ENCODE assay signal across 30 cellular contexts in the genomic region with DNA sequence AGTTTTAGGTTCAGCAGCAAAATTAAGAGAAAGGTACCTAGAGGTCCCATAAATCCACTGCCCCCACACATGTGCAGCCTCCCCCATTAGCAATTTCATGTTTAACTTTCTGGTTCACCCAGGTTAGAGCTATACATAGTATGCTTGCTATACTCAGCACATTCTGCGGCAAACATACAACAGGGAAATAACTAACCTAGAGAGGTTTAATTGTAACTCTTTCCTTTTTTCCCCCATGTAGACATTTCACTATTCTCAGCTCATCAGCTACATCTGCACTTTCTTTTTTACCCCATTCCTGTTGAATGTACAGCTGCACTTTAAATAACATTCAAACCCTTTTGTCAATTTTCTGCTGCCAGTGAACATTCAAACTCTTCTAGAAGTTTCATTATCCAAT.
"Had no signal": no experiment of that assay in that cellular context is flagged by ENCODE, and none has a peak within 500 bp of the region (broad histone marks: within the 10 kb centered on the region; RNA-seq: fewer than 3 reads in every experiment).

No MANE protein-coding gene starts in this region.

- H3K27me3 ChIP-seq: adrenal gland, body of pancreas, esophagus squamous epithelium, neural progenitor cell, sigmoid colon, tibial nerve had no signal

- H3K4me3 Mint-ChIP-seq: activated CD4-positive, alpha-beta memory T cell treated with anti-CD3 and anti-CD28 coated beads, Interleukin-2, amount 10 ng/mL, durations not matched to agents 7 days and 5 days; activated CD4-positive, alpha-beta T cell treated with anti-CD3 and anti-CD28 coated beads, Interleukin-2, amount 10 ng/mL, durations not matched to agents 7 days and 5 days; activated naive CD4-positive, alpha-beta T cell treated with anti-CD3 and anti-CD28 coated beads, Interleukin-2, amount 10 ng/mL, durations not matched to agents 7 days and 5 days; natural killer cell; neural progenitor cell had no signal

- H3K4me1 ChIP-seq: adrenal gland, body of pancreas, esophagus squamous epithelium, left ventricle myocardium inferior, neural progenitor cell, parathyroid adenoma, psoas muscle, sigmoid colon, tibial nerve had no signal

- H3K9me3 ChIP-seq: adrenal gland, body of pancreas, esophagus squamous epithelium, left ventricle myocardium inferior, psoas muscle, sigmoid colon, tibial nerve had no signal

- H3K4me3 ChIP-seq: adrenal gland, body of pancreas, esophagus squamous epithelium, left ventricle myocardium inferior, lung, neural progenitor cell, psoas muscle, sigmoid colon, tibial nerve had no signal

- H3K9me3 Mint-ChIP-seq: activated CD4-positive, alpha-beta memory T cell treated with anti-CD3 and anti-CD28 coated beads, Interleukin-2, amount 10 ng/mL, durations not matched to agents 7 days and 5 days; activated CD4-positive, alpha-beta T cell treated with anti-CD3 and anti-CD28 coated beads, Interleukin-2, amount 10 ng/mL, durations not matched to agents 7 days and 5 days; activated naive CD4-positive, alpha-beta T cell treated with anti-CD3 and anti-CD28 coated beads, Interleukin-2, amount 10 ng/mL, durations not matched to agents 7 days and 5 days; natural killer cell; neural progenitor cell had no signal

- H3K4me1 Mint-ChIP-seq: activated naive CD4-positive, alpha-beta T cell treated with anti-CD3 and anti-CD28 coated beads, Interleukin-2, amount 10 ng/mL, durations not matched to agents 7 days and 5 days; natural killer cell; neural progenitor cell had no signal

- ATAC-seq: activated CD4-positive, CD25-positive, alpha-beta regulatory T cell treated with anti-CD3 and anti-CD28 coated beads, Interleukin-2, amount 50 U/mL, for 24 hours; body of pancreas; natural killer cell; psoas muscle had no signal

- H3K27ac ChIP-seq: adrenal gland, body of pancreas, esophagus squamous epithelium, left ventricle myocardium inferior, neural progenitor cell, parathyroid adenoma, psoas muscle, sigmoid colon, tibial nerve, VCaP had no signal

- H3K27me3 Mint-ChIP-seq: activated CD4-positive, alpha-beta memory T cell treated with anti-CD3 and anti-CD28 coated beads, Interleukin-2, amount 10 ng/mL, durations not matched to agents 7 days and 5 days; activated CD4-positive, alpha-beta T cell treated with anti-CD3 and anti-CD28 coated beads, Interleukin-2, amount 10 ng/mL, durations not matched to agents 7 days and 5 days; activated naive CD4-positive, alpha-beta T cell treated with anti-CD3 and anti-CD28 coated beads, Interleukin-2, amount 10 ng/mL, durations not matched to agents 7 days and 5 days had no signal

- H3K27ac Mint-ChIP-seq: activated CD4-positive, alpha-beta memory T cell treated with anti-CD3 and anti-CD28 coated beads, Interleukin-2, amount 10 ng/mL, durations not matched to agents 7 days and 5 days; activated CD4-positive, alpha-beta T cell treated with anti-CD3 and anti-CD28 coated beads, Interleukin-2, amount 10 ng/mL, durations not matched to agents 7 days and 5 days; activated naive CD4-positive, alpha-beta T cell treated with anti-CD3 and anti-CD28 coated beads, Interleukin-2, amount 10 ng/mL, durations not matched to agents 7 days and 5 days; neural progenitor cell had no signal

- DNase-seq: activated CD4-positive, alpha-beta memory T cell treated with anti-CD3 and anti-CD28 coated beads, Interleukin-2, amount 10 ng/mL, durations not matched to agents 7 days and 5 days; activated CD4-positive, alpha-beta T cell treated with anti-CD3 and anti-CD28 coated beads, Interleukin-2, amount 10 ng/mL, durations not matched to agents 7 days and 5 days; activated effector memory CD4-positive, alpha-beta T cell treated with anti-CD3 and anti-CD28 coated beads, Interleukin-2, amount 50 U/mL, for 16 hours; activated naive CD4-positive, alpha-beta T cell treated with anti-CD3 and anti-CD28 coated beads, Interleukin-2, amount 10 ng/mL, durations not matched to agents 7 days and 5 days; activated T-cell treated with anti-CD3 and anti-CD28 coated beads, Interleukin-2, amount 50 U/mL, for 1 hour; adrenal gland; aorta; body of pancreas; dermis blood vessel endothelial cell; effector CD4-positive, alpha-beta T cell; esophagus squamous epithelium; glutamatergic neuron; islet precursor cell; left ventricle myocardium inferior; mesendoderm; natural killer cell; occipital lobe; psoas muscle; sigmoid colon; small intestine; stimulated activated CD4-positive, alpha-beta T cell treated with anti-CD3 and anti-CD28 coated beads, Interleukin-1b, Interleukin-23, amount 100 ng/mL, for 48 hours; stimulated activated CD4-positive, alpha-beta T cell treated with anti-CD3 and anti-CD28 coated beads, Interleukin-4, amount 100 ng/mL, for 4 hours; stimulated activated naive CD4-positive, alpha-beta T cell; T-helper 9 cell had no signal
